Comparison of ENCODE assay signal across 14 cellular contexts in the genomic region with DNA sequence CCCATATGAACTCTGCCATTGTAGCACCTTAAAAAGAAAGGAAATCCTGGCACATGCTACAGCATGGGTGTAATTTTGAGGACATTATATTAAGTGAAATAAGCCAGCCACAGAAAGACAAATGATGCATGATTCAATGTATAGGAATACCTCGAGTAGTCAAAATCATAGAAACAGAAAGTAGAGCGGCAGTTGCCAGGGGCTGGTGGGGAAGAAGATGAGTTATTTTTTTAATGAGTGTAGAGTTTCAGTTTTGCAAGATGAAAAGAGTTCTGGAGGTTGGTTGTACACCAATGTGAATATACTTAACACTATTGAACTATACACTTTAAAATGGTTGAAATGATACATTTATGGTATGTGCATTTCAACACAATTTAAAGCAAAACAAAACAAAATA.
A peak's percentile ranks its signal among the peaks of the same experiment; 100 is the strongest.
DNase-seq lines count a peak whose midpoint lies in the region; ATAC-seq lines count a peak whose summit lies in the region.
"Had no signal": no experiment of that assay in that cellular context is flagged by ENCODE, and none has a peak within 500 bp of the region (broad histone marks: within the 10 kb centered on the region; RNA-seq: fewer than 3 reads in every experiment).

No MANE protein-coding gene starts in this region.

- no peak overlapping the region for H3K9ac ChIP-seq in GM23248

- H3K4me1 ChIP-seq in GM23248 (ENCODE audit: insufficient read depth): no peaks in the 10 kb centered on the region
- H3K4me1 ChIP-seq: vagina had no signal

- no peak overlapping the region for H2AFZ ChIP-seq in GM23248

- no peak overlapping the region for H3K27ac ChIP-seq in GM23248
- H3K27ac ChIP-seq: ovary, SK-N-MC, vagina had no signal

- H3K27ac Mint-ChIP-seq in stimulated activated naive CD8-positive, alpha-beta T cell treated with anti-CD3 and anti-CD28 coated beads, Interleukin-15, amount 100 ng/mL, for 72 hours: no peak overlapping the region

- no peaks in the 10 kb centered on the region for H3F3A ChIP-seq in GM23248 (ENCODE audit: insufficient read depth)

- 51 to 52% methylated on average over 2 of the region's 2 CpGs for WGBS in GM23248 (ENCODE audit: low coverage in 1 of 2, low lambda C conversion rate in 2 of 2, missing lambda C conversion rate in 2 of 2), 2 experiments

- peak; percentile 1 to 2 for DNase-seq in stimulated activated CD4-positive, alpha-beta T cell treated with anti-CD3 and anti-CD28 coated beads, Interleukin-2, amount 100 ng/mL, for 48 hours
- no peak for DNase-seq in stimulated activated CD4-positive, alpha-beta T cell treated with anti-CD3 and anti-CD28 coated beads, Interleukin-4, amount 100 ng/mL, for 1 hour
- DNase-seq in stimulated activated naive CD8-positive, alpha-beta T cell treated with anti-CD3 and anti-CD28 coated beads, Interleukin-15, amount 100 ng/mL, for 72 hours: peak in 1 of 2 donors; percentile 48
- no peak for DNase-seq in GM23248
- DNase-seq in stimulated activated naive CD4-positive, alpha-beta T cell treated with Interleukin-2 at 50 U/mL for 16 hours (lab: John Stamatoyannopoulos, UW): no peak
- DNase-seq in SW480 (ENCODE audit: low spot score): no peak
- DNase-seq: GF-D8, left ventricle myocardium superior, NCI-H146, ovary had no signal

- H3K4me2 ChIP-seq in GM23248 (ENCODE audit: unreplicated experiment): no peak overlapping the region

- H3K27me3 Mint-ChIP-seq in stimulated activated naive CD8-positive, alpha-beta T cell treated with anti-CD3 and anti-CD28 coated beads, Interleukin-15, amount 100 ng/mL, for 72 hours: peaks cover 30% of the 10 kb centered on the region

- in situ Hi-C loops in GM23248 (cut with MboI): no loop called here

- no peaks in the 10 kb centered on the region for H3K27me3 ChIP-seq in GM23248 (replicated peaks; ENCODE audit: insufficient read depth)
- H3K27me3 ChIP-seq: ovary, vagina had no signal

- H3K9me2 ChIP-seq in GM23248 (ENCODE audit: insufficient read depth): no peaks in the 10 kb centered on the region

- H3K79me2 ChIP-seq in GM23248 (ENCODE audit: insufficient read depth): no peaks in the 10 kb centered on the region

- H3K4me1 Mint-ChIP-seq in stimulated activated naive CD8-positive, alpha-beta T cell treated with anti-CD3 and anti-CD28 coated beads, Interleukin-15, amount 100 ng/mL, for 72 hours: peaks cover 6% of the 10 kb centered on the region

- H3K4me3 Mint-ChIP-seq in stimulated activated naive CD8-positive, alpha-beta T cell treated with anti-CD3 and anti-CD28 coated beads, Interleukin-15, amount 100 ng/mL, for 72 hours: no peak overlapping the region

- peak; percentile 66 for ATAC-seq in GM21447 (IDR thresholded peaks at IDR 0.05; ENCODE audit: unreplicated experiment)
- ATAC-seq in HG03442 (IDR thresholded peaks at IDR 0.05; ENCODE audit: unreplicated experiment): peak; percentile 79
- peak; percentile 94 for ATAC-seq in stimulated activated naive CD8-positive, alpha-beta T cell treated with anti-CD3 and anti-CD28 coated beads, Interleukin-15, amount 100 ng/mL, for 72 hours
- ATAC-seq: left ventricle myocardium superior had no signal

- H3K9me3 ChIP-seq in GM23248 (ENCODE audit: low read depth): no peaks in the 10 kb centered on the region
- H3K9me3 ChIP-seq: ovary, vagina had no signal

- no peaks in the 10 kb centered on the region for H4K20me1 ChIP-seq in GM23248 (ENCODE audit: insufficient read depth)

- no peaks in the 10 kb centered on the region for H3K36me3 ChIP-seq in GM23248 (ENCODE audit: low read depth)
- H3K36me3 ChIP-seq: ovary, vagina had no signal

- H3K9me3 Mint-ChIP-seq in stimulated activated naive CD8-positive, alpha-beta T cell treated with anti-CD3 and anti-CD28 coated beads, Interleukin-15, amount 100 ng/mL, for 72 hours: peaks cover 10 to 12% of the 10 kb centered on the region in 2 donors

- H3K4me3 ChIP-seq in GM23248: no peak overlapping the region
- H3K4me3 ChIP-seq: ovary, SK-N-MC, vagina had no signal

Comparison
In these comparisons a context has a peak if more than half of its experiments do, and no peak if none do; other contexts are left out.
1. DNase-seq: peak in stimulated activated CD4-positive, alpha-beta T cell treated with anti-CD3 and anti-CD28 coated beads, Interleukin-2, amount 100 ng/mL, for 48 hours (2 of 2); none in stimulated activated CD4-positive, alpha-beta T cell treated with anti-CD3 and anti-CD28 coated beads, Interleukin-4, amount 100 ng/mL, for 1 hour (single experiment), GM23248 (single experiment), stimulated activated naive CD4-positive, alpha-beta T cell treated with Interleukin-2 at 50 U/mL for 16 hours (single experiment) and SW480 (single experiment).
2. Peak in every context shown above with its lines, with median percentiles within 50 percentile points of each other: ATAC-seq.